Comparison of ENCODE assay signal across 16 cellular contexts in the genomic region with DNA sequence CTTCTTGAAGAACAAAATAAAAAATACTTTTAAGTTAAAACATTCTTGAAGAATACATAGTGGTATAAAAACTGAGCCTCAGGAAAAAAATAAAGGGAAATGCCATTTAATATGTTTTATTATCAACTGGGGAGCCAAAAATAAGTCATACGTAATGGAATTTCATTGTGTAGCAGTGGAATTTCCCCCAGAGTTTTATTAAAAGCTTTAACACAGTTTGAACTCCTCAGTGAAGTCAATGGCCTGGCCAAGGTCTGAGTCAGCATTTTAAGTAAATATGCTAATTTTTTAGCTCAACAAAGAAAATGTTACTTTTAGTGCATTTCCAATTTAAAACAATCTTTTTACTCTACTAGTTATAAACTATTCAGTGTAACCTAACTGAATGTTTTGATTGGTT.
DNase-seq lines count a peak whose midpoint lies in the region; ATAC-seq and TF ChIP-seq lines count a peak whose summit lies in the region.
"Had no signal": no experiment of that assay in that cellular context is flagged by ENCODE, and none has a peak within 500 bp of the region (broad histone marks: within the 10 kb centered on the region; RNA-seq: fewer than 3 reads in every experiment).

No MANE protein-coding gene starts in this region.

- peak overlapping the region; percentile 4; the same call in 1 of the 2 replicates for H3K4me2 ChIP-seq in PC-3 (ENCODE audit: low read length)

- H3K4me1 ChIP-seq in PC-3 (ENCODE audit: insufficient read depth, low read length) = peaks cover 18% of the 10 kb centered on the region
- H3K4me1 ChIP-seq: prostate gland had no signal

- no peaks in the 10 kb centered on the region for H3F3A ChIP-seq in PC-3 (ENCODE audit: low read length, unreplicated experiment)

- H3K4me3 ChIP-seq in PC-3 (ENCODE audit: low read length) (no peak overlapping the region), epithelial cell of esophagus (ENCODE audit: low read length) (no peak overlapping the region)
- H3K4me3 ChIP-seq: lung, prostate gland had no signal

- H3K9me2 ChIP-seq in PC-3 (replicated peaks; ENCODE audit: low read length) = no peaks in the 10 kb centered on the region

- peak overlapping the region; percentile 27; the same call in 1 of the 2 replicates for H3K9ac ChIP-seq in PC-3 (ENCODE audit: low read length)

- H3K36me3 ChIP-seq in PC-3 (ENCODE audit: low read depth, low read length) = no peaks in the 10 kb centered on the region
- H3K36me3 ChIP-seq: prostate gland had no signal

- no peak for TF ChIP-seq CTCF in AG09319 (IDR thresholded peaks at IDR 0.05; ENCODE audit: low read depth, low read length)
- no peak for TF ChIP-seq CTCF in PC-3 (conservative IDR thresholded peaks at IDR 0.05; ENCODE audit: low read depth, low read length)
- no peak for TF ChIP-seq CTCF in epithelial cell of esophagus (IDR thresholded peaks at IDR 0.05; ENCODE audit: insufficient read depth, low read depth, low read length, missing control alignments)

- DNase-seq in AG09319 (ENCODE audit: extremely low read depth, low read depth) (peak; percentile 28), PC-3 (peak; percentile 78), epithelial cell of esophagus (ENCODE audit: low read depth) (peak; percentile 47), myocyte (ENCODE audit: low read depth) (peak; percentile 75), retina (no peak)
- DNase-seq: activated B cell treated with CpG ODN at 0.5 μM for 24 hours; activated T-cell treated with anti-CD3 and anti-CD28 coated beads, Interleukin-2, amount 50 U/mL, for 24 hours; central memory CD4-positive, alpha-beta T cell; NCI-H1048; NCI-H510A; Right ventricle myocardium superior had no signal

- intact Hi-C loops in PC-3 (cut with micrococcal nuclease) = no loop called here

- H3K9me3 ChIP-seq in PC-3 (ENCODE audit: low read length) = no peaks in the 10 kb centered on the region
- H3K9me3 ChIP-seq: prostate gland had no signal

- CTCF ChIA-PET in PC-3 (lab: Charles Lee) = no interaction called here

- no peak overlapping the region for H2AFZ ChIP-seq in PC-3 (ENCODE audit: low read length)

- H3K79me2 ChIP-seq in PC-3 (ENCODE audit: low read length) = no peaks in the 10 kb centered on the region

- BruUV-seq in PC-3 (replicated peaks; lab: Mats Ljungman, UMichigan) = no TSS peak

- H3K27ac ChIP-seq in PC-3 (ENCODE audit: low read length) = peak overlapping the region; percentile 68
- H3K27ac ChIP-seq: prostate gland had no signal

- no peaks in the 10 kb centered on the region for H4K20me1 ChIP-seq in PC-3 (ENCODE audit: low read length)

- POLR2A ChIA-PET in PC-3 (lab: Charles Lee; ENCODE audit: unreplicated experiment) = no interaction called here

- no peaks in the 10 kb centered on the region for H3K27me3 ChIP-seq in PC-3 (ENCODE audit: low read length)

- ATAC-seq in PC-3 (peak; percentile 71), GM21576 (IDR thresholded peaks at IDR 0.05; ENCODE audit: unreplicated experiment) (no peak), HG02938 (IDR thresholded peaks at IDR 0.05; ENCODE audit: unreplicated experiment) (no peak), GM21723 (IDR thresholded peaks at IDR 0.05; ENCODE audit: unreplicated experiment) (no peak)
